25 cellular contexts compared by ENCODE assay signal in the genomic region with DNA sequence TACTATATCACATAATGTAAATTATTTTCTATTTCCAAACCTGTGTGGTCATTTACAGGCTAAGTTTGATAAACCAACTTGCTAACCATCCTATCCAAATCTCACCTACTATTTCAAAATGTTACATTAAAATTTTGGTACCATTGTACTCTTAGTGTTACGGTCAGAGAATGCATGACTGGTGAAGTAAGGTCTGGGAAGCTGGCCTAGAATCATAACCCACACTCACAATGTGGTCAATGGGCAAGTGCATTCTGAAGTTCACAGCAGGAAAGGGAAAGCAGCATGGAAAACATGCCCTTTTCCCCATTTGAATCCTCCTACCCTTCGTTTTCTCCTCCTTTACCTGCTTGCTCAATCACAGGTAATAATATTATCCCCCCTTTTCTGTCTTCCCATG. TPM values are rescaled to one million over a fixed set of nuclear protein-coding genes. Genes with fewer than 3 reads are reported as not detected.
DNase-seq lines count a peak whose midpoint lies in the region; ATAC-seq and TF ChIP-seq lines count a peak whose summit lies in the region.
"Had no signal": no experiment of that assay in that cellular context is flagged by ENCODE, and none has a peak within 500 bp of the region (broad histone marks: within the 10 kb centered on the region; RNA-seq: fewer than 3 reads in every experiment).

No MANE protein-coding gene starts in this region.

- H2AK5ac ChIP-seq in IMR-90 (ENCODE audit: low read depth, low read length), result no peak overlapping the region

- H3K18ac ChIP-seq in IMR-90 (ENCODE audit: low read depth, low read length), result no peak overlapping the region

- H3K23ac ChIP-seq in IMR-90 (ENCODE audit: low read depth, low read length), result no peak overlapping the region

- intact Hi-C loops in IMR-90 (cut with micrococcal nuclease) (no loop called here), aorta (cut with DNase I) (loop anchor here in 1 of 2 donors (10.0 kb wide), 1 partner anchor 52 kb away; a partner anchor contains a TSS)

- CTCF ChIA-PET in IMR-90 (lab: Yijun Ruan, JAX), result no interaction called here

- no peak for ATAC-seq in IMR-90 (ENCODE audit: low read depth)
- peak; percentile 74 for ATAC-seq in aorta (ENCODE audit: low FRiP score)
- no peak for ATAC-seq in GM19395 (IDR thresholded peaks at IDR 0.05; ENCODE audit: unreplicated experiment)
- ATAC-seq: stimulated activated naive CD8-positive, alpha-beta T cell treated with anti-CD3 and anti-CD28 coated beads, Interleukin-15, Interleukin-2, amounts not matched to agents 100 U/mL and 50 U/mL, for 24 hours had no signal

- no peak overlapping the region for H3K4ac ChIP-seq in IMR-90 (ENCODE audit: low read depth, low read length)

- H3K9me3 ChIP-seq in IMR-90 (ENCODE audit: control insufficient read depth, insufficient read depth, low read length) (no peaks in the 10 kb centered on the region), aorta (ENCODE audit: control insufficient read depth, low read length) (no peaks in the 10 kb centered on the region)
- H3K9me3 ChIP-seq: heart right ventricle, sigmoid colon, uterus had no signal

- in situ Hi-C loops in IMR-90 (cut with MboI; ENCODE audit: low sequenced_read_pairs) (no loop called here), brain microvascular endothelial cell (cut with HindIII; ENCODE audit: low pct_ligation_motif_present, low sequenced_read_pairs) (no loop called here)

- no peak overlapping the region for H2BK5ac ChIP-seq in IMR-90 (ENCODE audit: low read depth, low read length, poor library complexity, severe bottlenecking)

- no CpG with 5 or more reads among the region's 2 CpGs for WGBS in IMR-90 (ENCODE audit: extremely low coverage in 2 of 2, insufficient read length in 1 of 2), 2 experiments
- 4 to 7% methylated on average over 2 of the region's 2 CpGs for WGBS in aorta, 2 donors

- H3K56ac ChIP-seq in IMR-90 (ENCODE audit: extremely low read depth, insufficient read depth, low read length), result no peak overlapping the region

- H3K14ac ChIP-seq in IMR-90 (replicated peaks; ENCODE audit: low read depth, low read length), result no peak overlapping the region

- H2BK20ac ChIP-seq in IMR-90 (ENCODE audit: low read depth, low read length), result no peak overlapping the region

- no peaks in the 10 kb centered on the region for H3K27me3 ChIP-seq in IMR-90 (ENCODE audit: control insufficient read depth, insufficient read depth, low read length)
- H3K27me3 ChIP-seq in brain microvascular endothelial cell (replicated peaks), result no peaks in the 10 kb centered on the region
- no peaks in the 10 kb centered on the region for H3K27me3 ChIP-seq in aorta (ENCODE audit: control insufficient read depth in 1 of 2, insufficient read depth in 2 of 2, low read length in 1 of 2)
- H3K27me3 ChIP-seq: heart right ventricle, neural progenitor cell, sigmoid colon, uterus had no signal

- POLR2A ChIA-PET in IMR-90 (lab: Charles Lee; ENCODE audit: unreplicated experiment), result no interaction called here

- DNase-seq in IMR-90 (peak; percentile 68), brain microvascular endothelial cell (peak; percentile 55), medulla oblongata (ENCODE audit: extremely low spot score) (peak; percentile 53), aorta (no peak), mesenteric fat pad (ENCODE audit: low spot score) (no peak), NCI-H146 treated with DMSO at 0.1 percent for 48 hours (lab: John Stamatoyannopoulos, UW; ENCODE audit: unreplicated experiment) (no peak)
- DNase-seq: activated CD4-positive, alpha-beta memory T cell treated with anti-CD3 and anti-CD28 coated beads for 36 hours; activated CD4-positive, CD25-positive, alpha-beta regulatory T cell treated with anti-CD3 and anti-CD28 coated beads, Interleukin-2, amount 50 U/mL, for 72 hours; activated CD8-positive, alpha-beta memory T cell treated with anti-CD3 and anti-CD28 coated beads, Interleukin-2, amount 50 U/mL, for 48 hours; AML-193; anterior cingulate cortex; CD8-positive, alpha-beta memory T cell; cerebellar nuclear complex; H7; heart right ventricle; NCI-H2081 treated with DMSO at 0.1 percent for 48 hours; NCI-H446; sigmoid colon; stimulated activated CD4-positive, alpha-beta T cell treated with anti-CD3 and anti-CD28 coated beads, Interleukin-15, amount 100 ng/mL, for 24 hours; stimulated activated naive CD8-positive, alpha-beta T cell treated with anti-CD3 and anti-CD28 coated beads, Interleukin-15, Interleukin-2, amounts not matched to agents 100 U/mL and 50 U/mL, for 24 hours; uterus had no signal

- H4K8ac ChIP-seq in IMR-90 (ENCODE audit: low read depth in 2 of 2, low read length in 2 of 2), result no peak overlapping the region

- TF ChIP-seq RAD21 in IMR-90 (IDR thresholded peaks at IDR 0.05; ENCODE audit: low read length), result no peak

- H4K5ac ChIP-seq in IMR-90 (ENCODE audit: low read depth, low read length), result no peak overlapping the region

- H3K4me3 ChIP-seq in IMR-90 (ENCODE audit: insufficient read depth, low read depth, low read length) (no peak overlapping the region), brain microvascular endothelial cell (ENCODE audit: low read depth, low read length) (no peak overlapping the region), aorta (ENCODE audit: low read length in 2 of 2) (no peak overlapping the region)
- H3K4me3 ChIP-seq: heart right ventricle, neural progenitor cell, sigmoid colon, SK-N-MC, uterus had no signal

- peaks cover 36 to 49% of the 10 kb centered on the region in 2 experiments for H3K79me1 ChIP-seq in IMR-90 (ENCODE audit: low read depth in 1 of 2, low read length in 2 of 2)

- no peak overlapping the region for H3K4me2 ChIP-seq in IMR-90 (ENCODE audit: low read depth, low read length)
- H3K4me2 ChIP-seq: neural progenitor cell had no signal

- no TSS peak for BruUV-seq in IMR-90 (replicated peaks; lab: Mats Ljungman, UMichigan)

- peaks cover 3% of the 10 kb centered on the region for H3K4me1 ChIP-seq in IMR-90 (ENCODE audit: control insufficient read depth, insufficient read depth, low read length)
- H3K4me1 ChIP-seq in aorta (ENCODE audit: control insufficient read depth in 1 of 2, insufficient read depth in 2 of 2, low read length in 2 of 2), result peaks cover 0 to 3% of the 10 kb centered on the region in 2 donors

- no peak overlapping the region for H3K27ac ChIP-seq in IMR-90 (ENCODE audit: insufficient read depth, low read length)
- H3K27ac ChIP-seq in brain microvascular endothelial cell, result no peak overlapping the region
- no peak overlapping the region for H3K27ac ChIP-seq in aorta (ENCODE audit: low read depth in 1 of 2, low read length in 2 of 2)
- H3K27ac ChIP-seq: heart right ventricle, neural progenitor cell, RWPE1, sigmoid colon, SK-N-MC, uterus had no signal

- no peak for TF ChIP-seq CTCF in IMR-90 (conservative IDR thresholded peaks at IDR 0.05; ENCODE audit: low read depth, low read length)
- no peak for TF ChIP-seq CTCF in brain microvascular endothelial cell (IDR thresholded peaks at IDR 0.05; ENCODE audit: low read depth, low read length, missing control alignments)

- no peak overlapping the region for H2BK15ac ChIP-seq in IMR-90 (ENCODE audit: low read depth, low read length)

- H4K91ac ChIP-seq in IMR-90 (ENCODE audit: insufficient read depth, low read depth, low read length), result no peak overlapping the region

- H3K9me1 ChIP-seq in IMR-90 (ENCODE audit: insufficient read depth, low read length), result peaks cover 8% of the 10 kb centered on the region

- dilution Hi-C loops in IMR-90 (cut with HindIII; ENCODE audit: low sequenced_read_pairs, unreplicated experiment), result no loop called here

- H2AK9ac ChIP-seq in IMR-90 (replicated peaks; ENCODE audit: low read depth, low read length, poor library complexity), result no peak overlapping the region

- peaks cover 32% of the 10 kb centered on the region for H4K20me1 ChIP-seq in IMR-90 (ENCODE audit: insufficient read depth, low read length)

- no peaks in the 10 kb centered on the region for H3K36me3 ChIP-seq in IMR-90 (ENCODE audit: control insufficient read depth, insufficient read depth, low read length)
- H3K36me3 ChIP-seq in brain microvascular endothelial cell (replicated peaks), result no peaks in the 10 kb centered on the region
- no peaks in the 10 kb centered on the region for H3K36me3 ChIP-seq in aorta (ENCODE audit: control insufficient read depth in 1 of 2, insufficient read depth in 2 of 2, low read length in 1 of 2)
- H3K36me3 ChIP-seq: heart right ventricle, neural progenitor cell, sigmoid colon, uterus had no signal

- no peak overlapping the region for H2BK120ac ChIP-seq in IMR-90 (ENCODE audit: low read depth, low read length)

- no peak for TF ChIP-seq POLR2A in IMR-90 (IDR thresholded peaks at IDR 0.05; ENCODE audit: low read depth, low read length)

- no peak overlapping the region for H3K9ac ChIP-seq in IMR-90 (ENCODE audit: low read depth, low read length)
- H3K9ac ChIP-seq: neural progenitor cell had no signal

- no peak overlapping the region for H2AFZ ChIP-seq in IMR-90 (replicated peaks; ENCODE audit: low read length, poor library complexity)
- H2AFZ ChIP-seq: neural progenitor cell had no signal

TF ChIP-seq in IMR-90, 13 proteins besides CTCF, POLR2A, EP300 and RAD21 (continues in another document):
- TF ChIP-seq MXI1 (IDR thresholded peaks at IDR 0.05; ENCODE audit: borderline replicate concordance, low read depth, low read length), result no peak
- TF ChIP-seq MAFK (IDR thresholded peaks at IDR 0.05; ENCODE audit: low read depth, low read length), result no peak
- no peak for TF ChIP-seq NFE2L2 (IDR thresholded peaks at IDR 0.05; ENCODE audit: low read depth, low read length)
- TF ChIP-seq RFX5 (IDR thresholded peaks at IDR 0.05; ENCODE audit: low read depth, low read length), result no peak
- TF ChIP-seq FOS (IDR thresholded peaks at IDR 0.05; ENCODE audit: low read depth, low read length), result no peak
- TF ChIP-seq, protein P1, sequence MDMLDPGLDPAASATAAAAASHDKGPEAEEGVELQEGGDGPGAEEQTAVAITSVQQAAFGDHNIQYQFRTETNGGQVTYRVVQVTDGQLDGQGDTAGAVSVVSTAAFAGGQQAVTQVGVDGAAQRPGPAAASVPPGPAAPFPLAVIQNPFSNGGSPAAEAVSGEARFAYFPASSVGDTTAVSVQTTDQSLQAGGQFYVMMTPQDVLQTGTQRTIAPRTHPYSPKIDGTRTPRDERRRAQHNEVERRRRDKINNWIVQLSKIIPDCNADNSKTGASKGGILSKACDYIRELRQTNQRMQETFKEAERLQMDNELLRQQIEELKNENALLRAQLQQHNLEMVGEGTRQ (IDR thresholded peaks at IDR 0.05; ENCODE audit: low read depth, low read length), result no peak
- no peak for TF ChIP-seq MAZ (IDR thresholded peaks at IDR 0.05; ENCODE audit: borderline replicate concordance, low read depth, low read length)

RNA-seq across cellular contexts. Expression of a gene that starts 54.4 kb away (rescaled TPM):
- total RNA-seq in IMR-90 (2012; rRNA removed) (48.6 and 52.5 TPM in 2 replicates), aorta (10 to 100 TPM; 37.3 to 56.4 TPM), mesenteric fat pad (50.2 TPM)
- polyA plus RNA-seq in IMR-90 (2012; rRNA removed) (11.4 and 14.5 TPM in 2 replicates), aorta (10 to 100 TPM in 1 of 2 donors, 1 to 10 TPM in 1; 6.8 to 12.1 TPM)
- 3.9 and 4.6 TPM in 2 replicates for polyA plus RNA-seq in IMR-90 (2012; cell fraction: cytosol; rRNA removed)
- polyA plus RNA-seq in IMR-90 (2012; cell fraction: nucleus; rRNA removed; ENCODE audit: low replicate concordance), result 2.2 and 8.0 TPM in 2 replicates

Comparison
In these comparisons a context has a peak if more than half of its experiments do, and no peak if none do; other contexts are left out.
1. DNase-seq: peak in IMR-90 (single experiment), brain microvascular endothelial cell (single experiment) and medulla oblongata (single experiment); none in aorta (0 of 2), mesenteric fat pad (single experiment) and NCI-H146 treated with DMSO at 0.1 percent for 48 hours (single experiment).